11 cellular contexts compared by ENCODE assay signal in genomic region chr1:220217383-220217988, GRCh38. TPM values are rescaled to one million over a fixed set of nuclear protein-coding genes. Genes with fewer than 3 reads are reported as not detected.
DNase-seq lines count a peak whose midpoint lies in the region; ATAC-seq and TF ChIP-seq lines count a peak whose summit lies in the region.
"Had no signal": no experiment of that assay in that cellular context is flagged by ENCODE, and none has a peak within 500 bp of the region (broad histone marks: within the 10 kb centered on the region; RNA-seq: fewer than 3 reads in every experiment).

No MANE protein-coding gene starts in this region.

- TF ChIP-seq CTCF in AG04450 (IDR thresholded peaks at IDR 0.05; ENCODE audit: low read depth, low read length) (peak; percentile 27; the same call in 1 of the 2 replicates), GM13976 (IDR thresholded peaks at IDR 0.05; ENCODE audit: borderline replicate concordance, control extremely low read depth, extremely low read depth, insufficient read depth, missing control alignments) (peak; percentile 26), fibroblast of villous mesenchyme (IDR thresholded peaks at IDR 0.05; ENCODE audit: insufficient read depth, low read depth, low read length) (peak; percentile 33)

- no peak for DNase-seq in AG04450 (ENCODE audit: low read depth, low spot score)
- DNase-seq in GM13976 (ENCODE audit: low spot score): no peak
- peak; percentile 27 for DNase-seq in RKO (ENCODE audit: low spot score)
- DNase-seq in fibroblast of villous mesenchyme (ENCODE audit: low read depth): no peak
- DNase-seq in DMS153 treated with DMSO at 0.1 percent for 48 hours (lab: John Stamatoyannopoulos, UW; ENCODE audit: unreplicated experiment): no peak
- no peak for DNase-seq in caudate nucleus (lab: John Stamatoyannopoulos, UW)
- DNase-seq: GDM1, NCI-H526 treated with DMSO at 0.1 percent for 48 hours, spleen had no signal

- H3K4me3 ChIP-seq in AG04450 (ENCODE audit: low read depth, low read length): no peak overlapping the region
- no peak overlapping the region for H3K4me3 ChIP-seq in fibroblast of villous mesenchyme (ENCODE audit: low read depth, low read length)
- H3K4me3 ChIP-seq: spleen had no signal

- ATAC-seq in GM18909 (IDR thresholded peaks at IDR 0.05; ENCODE audit: poor library complexity, unreplicated experiment): no peak
- ATAC-seq in HG03571 (IDR thresholded peaks at IDR 0.05; ENCODE audit: unreplicated experiment): no peak

- CTCF ChIA-PET in AG04450 (lab: Charles Lee): interaction anchor here (0.6 to 2.6 kb wide), 10 partner anchors 10 to 555 kb away, joined by 3 to 12 read pairs (median 4); no protein-coding TSS in a partner anchor

- no peaks in the 10 kb centered on the region for H3K27me3 ChIP-seq in AG04450 (ENCODE audit: control insufficient read depth, insufficient read depth, low read length)
- H3K27me3 ChIP-seq: spleen had no signal

- in situ Hi-C loops in GM13976 (cut with MboI; ENCODE audit: low sequenced_read_pairs, unreplicated experiment): no loop called here

- POLR2A ChIA-PET in AG04450 (lab: Yijun Ruan, JAX): no interaction called here

- H3K27ac ChIP-seq in AG04450 (ENCODE audit: low read depth, low read length): no peak overlapping the region
- no peak overlapping the region for H3K27ac ChIP-seq in caudate nucleus (ENCODE audit: low read depth, low read length)
- H3K27ac ChIP-seq: spleen had no signal

- H3K9me3 ChIP-seq in AG04450 (ENCODE audit: control insufficient read depth, insufficient read depth, low read length): no peaks in the 10 kb centered on the region
- H3K9me3 ChIP-seq: spleen had no signal

RNA-seq across cellular contexts. Expression of gene RAB3GAP2, which starts 54.8 kb away (rescaled TPM):
- 38.2 and 43.6 TPM in 2 replicates for polyA plus RNA-seq in AG04450 (2011; rRNA removed)
- polyA minus RNA-seq in AG04450 (2011; rRNA and poly(A)+ RNA removed): 93.9 and 112 TPM in 2 replicates
- 38.3 and 51.8 TPM in 2 replicates for total RNA-seq in fibroblast of villous mesenchyme
